ENCODE assay signal across 30 cellular contexts in genomic region chr17:80746262-80746935, GRCh38.
DNase-seq lines count a peak whose midpoint lies in the region; ATAC-seq, FAIRE-seq and TF ChIP-seq lines count a peak whose summit lies in the region.
"Had no signal": no experiment of that assay in that cellular context is flagged by ENCODE, and none has a peak within 500 bp of the region (broad histone marks: within the 10 kb centered on the region; RNA-seq: fewer than 3 reads in every experiment).

No MANE protein-coding gene starts in this region.

- TF ChIP-seq POLR2A in K562 (conservative IDR thresholded peaks at IDR 0.05), result no peak

- H3K36me3 Mint-ChIP-seq in T-helper 1 cell treated with Interleukin-12 subunit alpha and Interleukin-12 subunit beta and Interleukin-4 antibody, amounts not matched to agents 30 μg/mL and 1 μg/mL, for 36 hours (ENCODE audit: low read depth), result peaks cover 26% of the 10 kb centered on the region
- H3K36me3 Mint-ChIP-seq in natural killer cell, result no peaks in the 10 kb centered on the region

- no peak for TF ChIP-seq RAD21 in K562 (CRISPR knock-in tag; conservative IDR thresholded peaks at IDR 0.05 in 1 of 2, IDR thresholded peaks at IDR 0.05 in 1 of 2)

- H3K4me1 ChIP-seq in K562 (replicated peaks in 1 of 2; ENCODE audit: control insufficient read depth in 2 of 2, insufficient read depth in 2 of 2, low read length in 2 of 2), result no peaks in the 10 kb centered on the region
- H3K4me1 ChIP-seq: body of pancreas, right lobe of liver had no signal

- H3K36me3 ChIP-seq in K562 (ENCODE audit: control insufficient read depth, insufficient read depth, low read length), result peaks cover 11% of the 10 kb centered on the region; the same call in 2 of the 3 replicates
- H3K36me3 ChIP-seq: left lung, right lobe of liver, suprapubic skin, upper lobe of left lung had no signal

- H3K4me1 Mint-ChIP-seq in T-helper 1 cell treated with Interleukin-12 subunit alpha and Interleukin-12 subunit beta and Interleukin-4 antibody, amounts not matched to agents 30 μg/mL and 1 μg/mL, for 36 hours (ENCODE audit: low read depth), result peaks cover 45% of the 10 kb centered on the region
- H3K4me1 Mint-ChIP-seq in natural killer cell, result peaks cover 4 to 25% of the 10 kb centered on the region in 2 donors

- no TSS peak for BruUV-seq in K562 (replicated peaks; lab: Mats Ljungman, UMichigan)

- no peak overlapping the region for H3K4me3 ChIP-seq in K562
- H3K4me3 ChIP-seq: BLaER1 treated with 17β-estradiol and CSF1 and Interleukin-3, amounts not matched to agents 10 nM and 100 nM; body of pancreas; left lung; right lobe of liver; SJSA1; suprapubic skin; upper lobe of left lung had no signal

- FAIRE-seq in K562 (lab: Jason Lieb, UNC), result no peak

- H3K9me1 ChIP-seq in K562 (ENCODE audit: control insufficient read depth, insufficient read depth, low read length), result no peaks in the 10 kb centered on the region

- H3K9me3 ChIP-seq in K562 (replicated peaks; ENCODE audit: control insufficient read depth, insufficient read depth, low read depth, low read length), result peaks cover 6% of the 10 kb centered on the region; the same call in 1 of the 2 replicates
- H3K9me3 ChIP-seq: body of pancreas, left lung, right lobe of liver, SJSA1, suprapubic skin, upper lobe of left lung had no signal

- peak; percentile 51 for ATAC-seq in GM18867 (IDR thresholded peaks at IDR 0.05; ENCODE audit: unreplicated experiment)
- no peak for ATAC-seq in K562
- peak; percentile 67 for ATAC-seq in sciatic nerve
- no peak for ATAC-seq in natural killer cell
- ATAC-seq: body of pancreas, left lung, right lobe of liver, WTC11 had no signal

- in situ Hi-C loops in K562 (cut with MboI), result no loop called here

- DNase-seq in T-helper 1 cell, result no peak
- no peak for DNase-seq in K562 (ENCODE audit: extremely low read depth in 1 of 4, low spot score in 3 of 4)
- no peak for DNase-seq in sciatic nerve (ENCODE audit: low spot score)
- no peak for DNase-seq in natural killer cell
- no peak for DNase-seq in NCI-H1105 treated with DMSO at 0.1 percent for 48 hours (lab: John Stamatoyannopoulos, UW)
- DNase-seq in NCI-H2107 (lab: John Stamatoyannopoulos, UW), result no peak
- DNase-seq: activated CD4-positive, alpha-beta T cell treated with anti-CD3 and anti-CD28 coated beads, Interleukin-2, amount 50 U/mL, for 1 hour; activated naive CD4-positive, alpha-beta T cell; body of pancreas; endodermal cell; H9; islet precursor cell; Karpas-422; left lung; NCI-H146; NCI-H748 treated with DMSO at 0.1 percent for 48 hours; right lobe of liver; stimulated activated CD4-positive, alpha-beta T cell treated with anti-CD3 and anti-CD28 coated beads, Interleukin-12 subunit alpha, Interleukin-12 subunit beta, amount 100 ng/mL, for 4 hours; stimulated activated CD4-positive, alpha-beta T cell treated with anti-CD3 and anti-CD28 coated beads, Interleukin-2, amount 100 ng/mL, for 48 hours; upper lobe of left lung had no signal

- peak overlapping the region; percentile 45 for H3K27ac Mint-ChIP-seq in T-helper 1 cell treated with Interleukin-12 subunit alpha and Interleukin-12 subunit beta and Interleukin-4 antibody, amounts not matched to agents 30 μg/mL and 1 μg/mL, for 36 hours
- no peak overlapping the region for H3K27ac Mint-ChIP-seq in natural killer cell
- H3K27ac Mint-ChIP-seq: dendritic cell treated with granulocyte-macrophage colony-stimulating factor and Interleukin-4, amounts not matched to agents 40 ng/mL and 50 ng/mL, for 4 days; memory B cell; WTC11 had no signal

- intact Hi-C loops in K562 (cut with micrococcal nuclease), result no loop called here
- intact Hi-C loops in sciatic nerve (cut with DNase I), result no loop called here
- intact Hi-C loops in natural killer cell (cut with micrococcal nuclease), result no loop called here

- no peaks in the 10 kb centered on the region for H3K27me3 ChIP-seq in K562 (ENCODE audit: control insufficient read depth in 2 of 2, insufficient read depth in 2 of 2, low read length in 2 of 2)
- H3K27me3 ChIP-seq: BLaER1 treated with 17β-estradiol and CSF1 and Interleukin-3, amounts not matched to agents 10 nM and 100 nM; body of pancreas; left lung; right lobe of liver; SJSA1; suprapubic skin; upper lobe of left lung had no signal

- no peak overlapping the region for H2AFZ ChIP-seq in K562 (ENCODE audit: low read depth, low read length)

- no peaks in the 10 kb centered on the region for H4K20me1 ChIP-seq in K562 (replicated peaks; ENCODE audit: control insufficient read depth, insufficient read depth, low read length)

- TF ChIP-seq CTCF in K562 (IDR thresholded peaks at IDR 0.05 in 2 of 3, conservative IDR thresholded peaks at IDR 0.05 in 1 of 3; ENCODE audit: insufficient read depth in 2 of 3, low read depth in 1 of 3, low read length in 3 of 3), result no peak
- TF ChIP-seq CTCF in natural killer cell (IDR thresholded peaks at IDR 0.05), result no peak

- CTCF ChIA-PET in K562 (lab: Yijun Ruan, JAX; ENCODE audit: low intra/inter-chr PET ratio), result interaction anchor here (0.6 kb wide), 1 partner anchor 755 kb away, joined by 4 read pairs; no protein-coding TSS in a partner anchor

- no peaks in the 10 kb centered on the region for H3K79me2 ChIP-seq in K562 (ENCODE audit: control insufficient read depth, insufficient read depth, low read length)

- no peak for TF ChIP-seq EP300 in K562 (IDR thresholded peaks at IDR 0.05; ENCODE audit: low read length)

- H3K9ac ChIP-seq in K562 (ENCODE audit: insufficient read depth in 1 of 2, low read depth in 2 of 2, low read length in 2 of 2), result no peak overlapping the region
- H3K9ac ChIP-seq: BLaER1 treated with 17β-estradiol and CSF1 and Interleukin-3, amounts not matched to agents 10 nM and 100 nM had no signal

- H3K4me2 ChIP-seq in K562 (ENCODE audit: insufficient read depth, low read length), result no peak overlapping the region
- H3K4me2 ChIP-seq: BLaER1 treated with 17β-estradiol and CSF1 and Interleukin-3, amounts not matched to agents 10 nM and 100 nM had no signal

- 94% methylated on average over 16 of the region's 23 CpGs for WGBS in K562 (ENCODE audit: insufficient coverage, low coverage, missing lambda C conversion rate)

- H3K27ac ChIP-seq in K562 (ENCODE audit: extremely low read depth, low read depth, low read length), result no peak overlapping the region
- H3K27ac ChIP-seq: 22Rv1; BLaER1 treated with 17β-estradiol and CSF1 and Interleukin-3, amounts not matched to agents 10 nM and 100 nM; body of pancreas; left lung; right lobe of liver; SJSA1; suprapubic skin; upper lobe of left lung had no signal

- H3K4me3 Mint-ChIP-seq in T-helper 1 cell treated with Interleukin-12 subunit alpha and Interleukin-12 subunit beta and Interleukin-4 antibody, amounts not matched to agents 30 μg/mL and 1 μg/mL, for 36 hours, result no peak overlapping the region
- no peak overlapping the region for H3K4me3 Mint-ChIP-seq in natural killer cell
- H3K4me3 Mint-ChIP-seq: central memory CD8-positive, alpha-beta T cell; dendritic cell treated with granulocyte-macrophage colony-stimulating factor and Interleukin-4, amounts not matched to agents 40 ng/mL and 50 ng/mL, for 4 days; endodermal cell; H9; memory B cell; WTC11 had no signal

- POLR2A ChIA-PET in K562 (lab: Yijun Ruan, JAX), result no interaction called here

- H3K9me3 Mint-ChIP-seq in T-helper 1 cell treated with Interleukin-12 subunit alpha and Interleukin-12 subunit beta and Interleukin-4 antibody, amounts not matched to agents 30 μg/mL and 1 μg/mL, for 36 hours, result no peaks in the 10 kb centered on the region
- no peaks in the 10 kb centered on the region for H3K9me3 Mint-ChIP-seq in natural killer cell
- H3K9me3 Mint-ChIP-seq: central memory CD8-positive, alpha-beta T cell; dendritic cell treated with granulocyte-macrophage colony-stimulating factor and Interleukin-4, amounts not matched to agents 40 ng/mL and 50 ng/mL, for 4 days; memory B cell had no signal

- H3K27me3 Mint-ChIP-seq in T-helper 1 cell treated with Interleukin-12 subunit alpha and Interleukin-12 subunit beta and Interleukin-4 antibody, amounts not matched to agents 30 μg/mL and 1 μg/mL, for 36 hours (ENCODE audit: low read depth), result no peaks in the 10 kb centered on the region
- H3K27me3 Mint-ChIP-seq in natural killer cell (ENCODE audit: low read depth in 2 of 2), result no peaks in the 10 kb centered on the region
- H3K27me3 Mint-ChIP-seq: central memory CD8-positive, alpha-beta T cell; dendritic cell treated with granulocyte-macrophage colony-stimulating factor and Interleukin-4, amounts not matched to agents 40 ng/mL and 50 ng/mL, for 4 days; memory B cell had no signal

TF ChIP-seq in K562, 482 proteins besides CTCF, POLR2A, EP300 and RAD21:
- TF ChIP-seq ZNF184 (CRISPR knock-in tag; IDR thresholded peaks at IDR 0.05) (no peak), ZBTB33 (CRISPR knock-in tag; IDR thresholded peaks at IDR 0.05) (peak; percentile 43; the same call in 1 of the 2 replicates), PURB (CRISPR knock-in tag; IDR thresholded peaks at IDR 0.05; ENCODE audit: low read depth) (no peak), EGR1 (conservative IDR thresholded peaks at IDR 0.05) (0 out of 2 replicates have a peak, but pooled peaks have one; percentile 3)

Comparison
In these comparisons a context has a peak if more than half of its experiments do, and no peak if none do; other contexts are left out.
1. ATAC-seq: peak in GM18867 (single experiment) and sciatic nerve (single experiment); none in K562 (single experiment) and natural killer cell (0 of 3).